ENCODE assay signal across 22 cellular contexts in the genomic region with DNA sequence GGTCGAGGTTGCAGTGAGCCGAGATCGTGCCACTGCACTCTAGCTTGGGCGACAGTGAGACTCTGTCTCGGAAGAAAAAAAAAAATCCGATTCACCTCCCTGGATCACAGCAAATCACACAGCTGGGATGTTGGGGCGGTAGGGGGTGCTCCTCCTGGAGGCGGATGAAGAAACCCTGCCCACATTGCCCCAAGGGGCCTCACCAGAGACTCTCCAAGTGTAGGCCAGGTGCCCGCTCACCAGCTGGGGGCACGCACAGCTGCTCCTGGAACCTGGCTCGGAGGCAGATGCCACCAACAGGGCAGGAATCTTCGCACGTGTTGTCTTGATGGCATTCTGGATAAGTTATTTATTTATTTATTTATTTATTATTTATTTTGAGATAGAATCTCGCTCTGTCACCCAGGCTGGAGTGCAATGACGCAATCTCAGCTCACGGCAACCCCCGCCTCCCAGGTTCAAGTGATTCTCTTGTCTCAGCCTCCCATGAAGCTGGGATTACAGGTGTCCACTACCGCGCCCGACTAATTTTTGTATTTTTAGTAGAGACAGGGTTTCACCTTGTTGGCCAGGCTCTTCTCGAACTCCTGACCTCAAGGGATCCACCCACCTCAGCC. TPM values are rescaled to one million over a fixed set of nuclear protein-coding genes. Genes with fewer than 3 reads are reported as not detected.
DNase-seq lines count a peak whose midpoint lies in the region; ATAC-seq and TF ChIP-seq lines count a peak whose summit lies in the region.
"Had no signal": no experiment of that assay in that cellular context is flagged by ENCODE, and none has a peak within 500 bp of the region (broad histone marks: within the 10 kb centered on the region; RNA-seq: fewer than 3 reads in every experiment).

No MANE protein-coding gene starts in this region.

- peaks cover 20% of the 10 kb centered on the region for H3F3A ChIP-seq in DOHH2 (ENCODE audit: control insufficient read depth, insufficient read depth)

- peaks cover 23 to 37% (median 35%) of the 10 kb centered on the region in 3 donors for H3K4me1 Mint-ChIP-seq in T-cell

- H3K79me2 ChIP-seq in DOHH2 (ENCODE audit: control insufficient read depth, low read length) = peaks cover 72% of the 10 kb centered on the region

- H3K27ac ChIP-seq in BLaER1 = peak overlapping the region; percentile 61
- no peak overlapping the region for H3K27ac ChIP-seq in DOHH2 (ENCODE audit: low read depth, low read length)
- H3K27ac ChIP-seq: epithelial cell of prostate, left ventricle myocardium inferior, SJCRH30, suprapubic skin had no signal

- H4K20me1 ChIP-seq in BLaER1 (peaks cover 71% of the 10 kb centered on the region), DOHH2 (ENCODE audit: control insufficient read depth, insufficient read depth, low read depth, low read length) (0 out of 2 replicates have a peak, but pooled peaks cover 3% of the 10 kb centered on the region)

- H3K9ac ChIP-seq in BLaER1 = peak overlapping the region; percentile 15; the same call in 1 of the 2 replicates

- POLR2A ChIA-PET in T-cell (lab: Charles Lee) = no interaction called here

- peaks cover 46% of the 10 kb centered on the region for H3K36me3 ChIP-seq in BLaER1
- peaks cover 54% of the 10 kb centered on the region for H3K36me3 ChIP-seq in DOHH2 (ENCODE audit: control insufficient read depth, low read length)
- peaks cover 14% of the 10 kb centered on the region for H3K36me3 ChIP-seq in MG63

- H3K4me1 ChIP-seq in BLaER1 (peaks cover 67% of the 10 kb centered on the region), DOHH2 (ENCODE audit: control insufficient read depth, low read length) (peaks cover 56% of the 10 kb centered on the region)
- H3K4me1 ChIP-seq: SJCRH30 had no signal

- H3K27me3 ChIP-seq in BLaER1 = no peaks in the 10 kb centered on the region
- H3K27me3 ChIP-seq in DOHH2 (ENCODE audit: control insufficient read depth, low read length) = no peaks in the 10 kb centered on the region
- H3K27me3 ChIP-seq in MG63 = no peaks in the 10 kb centered on the region
- H3K27me3 ChIP-seq: SJCRH30, suprapubic skin had no signal

- CTCF ChIA-PET in T-cell (lab: Charles Lee) = no interaction called here

- no peaks in the 10 kb centered on the region for H3K9me3 Mint-ChIP-seq in T-cell
- H3K9me3 Mint-ChIP-seq: activated CD4-positive, alpha-beta T cell treated with anti-CD3 and anti-CD28 coated beads, Interleukin-2, amount 10 ng/mL, durations not matched to agents 7 days and 5 days; activated naive CD4-positive, alpha-beta T cell treated with anti-CD3 and anti-CD28 coated beads for 36 hours; WTC11 had no signal

- no peak for DNase-seq in T-cell
- DNase-seq in amniotic stem cell (lab: John Stamatoyannopoulos, UW) = no peak
- DNase-seq in MG63 = no peak
- DNase-seq: activated CD4-positive, alpha-beta T cell treated with anti-CD3 and anti-CD28 coated beads, Interleukin-2, amount 10 ng/mL, durations not matched to agents 7 days and 5 days; activated CD8-positive, alpha-beta memory T cell treated with anti-CD3 and anti-CD28 coated beads, Interleukin-2, amount 10 ng/mL, durations not matched to agents 7 days and 5 days; activated naive CD4-positive, alpha-beta T cell treated with anti-CD3 and anti-CD28 coated beads for 36 hours; Calu3; effector CD8-positive, alpha-beta T cell; left ventricle myocardium inferior; NCI-H2029 treated with DMSO at 0.1 percent for 48 hours; NCI-H345; NCI-H748 treated with DMSO at 0.1 percent for 48 hours; nucleus accumbens; SJCRH30; stimulated activated CD4-positive, alpha-beta T cell treated with anti-CD3 and anti-CD28 coated beads, Interleukin-15, amount 100 ng/mL, for 24 hours; stimulated activated naive CD4-positive, alpha-beta T cell had no signal

- TF ChIP-seq CTCF in DOHH2 (IDR thresholded peaks at IDR 0.05; ENCODE audit: low read depth, low read length, poor library complexity, severe bottlenecking) = peak; percentile 43

- H3K4me2 ChIP-seq in BLaER1 (peak overlapping the region; percentile 95), DOHH2 (ENCODE audit: low read length) (no peak overlapping the region)

- peak overlapping the region in 2 of 3 donors; percentile 36 to 69 for H3K4me3 Mint-ChIP-seq in T-cell
- H3K4me3 Mint-ChIP-seq: activated naive CD4-positive, alpha-beta T cell treated with anti-CD3 and anti-CD28 coated beads for 36 hours had no signal

- ATAC-seq in T-cell (replicated peaks in 1 of 4) (no peak), HG03097 (IDR thresholded peaks at IDR 0.05; ENCODE audit: low FRiP score, unreplicated experiment) (no peak)
- ATAC-seq: activated CD8-positive, alpha-beta memory T cell treated with anti-CD3 and anti-CD28 coated beads, Interleukin-2, amount 10 ng/mL, durations not matched to agents 7 days and 5 days; WTC11 had no signal

- peak overlapping the region in 1 of 2 donors; percentile 55 for H3K27ac Mint-ChIP-seq in T-cell
- H3K27ac Mint-ChIP-seq: activated CD8-positive, alpha-beta memory T cell treated with anti-CD3 and anti-CD28 coated beads, Interleukin-2, amount 10 ng/mL, durations not matched to agents 7 days and 5 days had no signal

- H3K36me3 Mint-ChIP-seq in T-cell = peaks cover 9% of the 10 kb centered on the region

- H3K4me3 ChIP-seq in BLaER1 (peak overlapping the region; percentile 18; the same call in 1 of the 2 replicates), DOHH2 (ENCODE audit: low read length) (no peak overlapping the region), MG63 (no peak overlapping the region)
- H3K4me3 ChIP-seq: SJCRH30, suprapubic skin had no signal

- no peaks in the 10 kb centered on the region for H3K9me2 ChIP-seq in DOHH2 (replicated peaks; ENCODE audit: control insufficient read depth, low read length)

- peaks cover 7% of the 10 kb centered on the region; the same call in 1 of the 2 replicates for H3K9me3 ChIP-seq in BLaER1
- H3K9me3 ChIP-seq in DOHH2 (ENCODE audit: control insufficient read depth, insufficient read depth, low read length) = no peaks in the 10 kb centered on the region
- H3K9me3 ChIP-seq in MG63 = no peaks in the 10 kb centered on the region
- H3K9me3 ChIP-seq: left ventricle myocardium inferior, SJCRH30, suprapubic skin had no signal

- H3K27me3 Mint-ChIP-seq in T-cell = no peaks in the 10 kb centered on the region
- H3K27me3 Mint-ChIP-seq: activated CD4-positive, alpha-beta T cell treated with anti-CD3 and anti-CD28 coated beads, Interleukin-2, amount 10 ng/mL, durations not matched to agents 7 days and 5 days; activated CD8-positive, alpha-beta memory T cell treated with anti-CD3 and anti-CD28 coated beads, Interleukin-2, amount 10 ng/mL, durations not matched to agents 7 days and 5 days had no signal

RNA-seq across cellular contexts. Expression of gene UQCR11, which starts 3.1 kb away (rescaled TPM):
- 100 to 1,000 TPM; 127 to 168 (median 148) TPM for total RNA-seq in T-cell
- 59.5 and 192 TPM in 2 replicates for total RNA-seq in MG63 (2014; rRNA removed; shearing (Covaris generic); ENCODE audit: low replicate concordance)

RNA-seq across cellular contexts. Expression of gene MBD3, which starts 9.5 kb away (rescaled TPM):
- 10 to 100 TPM; 51.8 to 80.3 (median 75.5) TPM for total RNA-seq in T-cell
- 75.8 and 119 TPM in 2 replicates for total RNA-seq in MG63 (2014; rRNA removed; shearing (Covaris generic); ENCODE audit: low replicate concordance)

RNA-seq across cellular contexts. Expression of gene MEX3D, which starts 34.1 kb away (rescaled TPM):
- 1 to 10 TPM; 2.1 to 7.7 (median 6.2) TPM for total RNA-seq in T-cell
- 26.0 and 27.5 TPM in 2 replicates for total RNA-seq in MG63 (2014; rRNA removed; shearing (Covaris generic); ENCODE audit: low replicate concordance)

RNA-seq across cellular contexts. Expression of gene TCF3, which starts 50.2 kb away (rescaled TPM):
- total RNA-seq in T-cell = 100 to 1,000 TPM in 2 of 5 donors, 10 to 100 TPM in 3; 63.3 to 107 (median 94.6) TPM
- 78.5 and 135 TPM in 2 replicates for total RNA-seq in MG63 (2014; rRNA removed; shearing (Covaris generic); ENCODE audit: low replicate concordance)
